22 cellular contexts compared by ENCODE assay signal in the genomic region with DNA sequence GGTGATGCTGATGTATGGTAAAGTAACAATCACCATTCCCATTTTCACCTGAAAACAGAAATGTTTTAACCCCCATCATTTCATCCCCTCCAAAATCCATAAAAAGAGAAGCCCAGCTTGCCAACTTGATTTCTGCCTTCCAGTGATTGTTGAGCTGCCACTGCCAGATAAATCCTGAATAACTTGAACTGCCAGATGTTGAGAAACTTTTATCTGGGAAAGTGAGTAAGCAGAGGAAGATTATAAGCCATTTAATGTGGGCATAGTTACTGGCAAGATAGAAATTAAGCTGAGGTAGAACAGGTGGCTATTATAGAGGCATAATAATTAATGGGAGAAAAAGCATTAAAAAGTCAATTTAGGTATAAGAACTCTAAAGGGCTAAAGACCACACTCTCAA.
"Had no signal": no experiment of that assay in that cellular context is flagged by ENCODE, and none has a peak within 500 bp of the region (broad histone marks: within the 10 kb centered on the region; RNA-seq: fewer than 3 reads in every experiment).

No MANE protein-coding gene starts in this region.

- ATAC-seq: K562 had no signal

- H3K4me3 Mint-ChIP-seq: IgD-negative memory B cell had no signal

- H3K4me1 Mint-ChIP-seq: IgD-negative memory B cell had no signal

- H3K4me1 ChIP-seq: SJSA1 had no signal

- H3K9ac ChIP-seq: KMS-11 had no signal

- H3K27me3 Mint-ChIP-seq: IgD-negative memory B cell had no signal

- FAIRE-seq: HTR-8/SVneo, K562 had no signal

- H3K36me3 ChIP-seq: SJSA1 had no signal

- DNase-seq: Kasumi-1, MM.1S, NCI-H1092 treated with DMSO at 0.1 percent for 48 hours, NCI-H1436, NCI-H187, NCI-H2029, NCI-H2081 treated with DMSO at 0.1 percent for 48 hours, NCI-H2171, NCI-H446, NCI-H510A treated with DMSO at 0.1 percent for 48 hours, NCI-H69, NCI-H774, Right ventricle myocardium superior, RPMI8226, SIG-M5 had no signal

- H3K4me3 ChIP-seq: K562, SJSA1, SK-N-MC had no signal

- H3K36me3 Mint-ChIP-seq: IgD-negative memory B cell had no signal

- H3K9me3 ChIP-seq: SJSA1 had no signal

- H3K27ac ChIP-seq: HL-60, KMS-11, SJSA1, SK-N-MC had no signal
